ENCODE assay signal across 2 cellular contexts in the genomic region with DNA sequence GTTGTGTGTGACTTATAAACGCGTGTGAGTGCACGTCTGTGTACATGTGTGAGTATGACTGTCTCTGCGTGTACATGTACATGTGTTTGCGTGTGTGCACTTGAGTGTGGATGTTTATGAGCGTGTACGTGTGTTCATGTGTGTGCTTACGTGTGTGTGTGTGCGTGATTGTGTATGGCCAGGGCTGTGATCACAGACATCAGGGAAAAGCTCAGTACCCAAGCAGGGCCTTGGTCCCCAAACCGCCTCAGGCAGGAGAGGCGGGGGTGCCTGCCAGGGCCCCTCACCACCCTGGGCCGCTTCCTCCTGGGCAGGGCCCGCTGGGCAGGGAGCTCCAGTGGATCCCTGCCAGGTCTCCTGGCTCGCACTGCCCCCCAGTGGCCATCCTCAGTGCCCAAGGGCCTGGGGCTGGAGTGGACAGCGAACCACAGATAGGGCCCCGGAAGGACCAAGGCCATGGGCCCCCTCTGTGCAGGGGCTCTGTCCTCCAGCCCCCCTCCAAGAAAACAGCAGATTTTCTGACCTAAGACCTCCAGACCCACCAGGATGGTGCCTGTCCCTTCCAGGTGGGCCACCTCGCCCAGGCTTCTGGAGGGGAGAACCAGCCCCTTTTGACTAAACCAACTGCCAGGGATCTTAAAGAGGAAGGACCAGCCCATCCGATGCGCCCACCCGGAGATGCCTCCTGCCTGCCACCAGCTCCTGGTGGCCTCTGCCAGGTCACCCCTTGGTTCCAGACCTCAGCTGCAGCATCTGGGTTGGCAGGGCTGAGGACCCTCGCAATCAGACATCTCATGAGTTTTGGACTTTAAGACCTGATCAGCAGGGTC.
TF ChIP-seq lines count a peak whose summit lies in the region.

No MANE protein-coding gene starts in this region.

TF ChIP-seq in GM23338, 12 proteins besides CTCF, POLR2A, EP300 and RAD21:
- TF ChIP-seq JUNB (IDR thresholded peaks at IDR 0.05; ENCODE audit: unreplicated experiment), result no peak
- no peak for TF ChIP-seq NANOG (IDR thresholded peaks at IDR 0.05; ENCODE audit: borderline replicate concordance)
- TF ChIP-seq REST (IDR thresholded peaks at IDR 0.05; ENCODE audit: unreplicated experiment), result no peak

TF ChIP-seq in H1, 55 proteins besides CTCF, POLR2A, EP300 and RAD21:
- peak; percentile 64; the same call in 1 of the 2 replicates for TF ChIP-seq GABPA (IDR thresholded peaks at IDR 0.05; ENCODE audit: borderline replicate concordance, insufficient read depth, low read length)
- TF ChIP-seq, protein P1, sequence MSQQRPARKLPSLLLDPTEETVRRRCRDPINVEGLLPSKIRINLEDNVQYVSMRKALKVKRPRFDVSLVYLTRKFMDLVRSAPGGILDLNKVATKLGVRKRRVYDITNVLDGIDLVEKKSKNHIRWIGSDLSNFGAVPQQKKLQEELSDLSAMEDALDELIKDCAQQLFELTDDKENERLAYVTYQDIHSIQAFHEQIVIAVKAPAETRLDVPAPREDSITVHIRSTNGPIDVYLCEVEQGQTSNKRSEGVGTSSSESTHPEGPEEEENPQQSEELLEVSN (IDR thresholded peaks at IDR 0.05), result no peak
TF ChIP-seq in H1: peak in this region for 1.
